In the genomic region with DNA sequence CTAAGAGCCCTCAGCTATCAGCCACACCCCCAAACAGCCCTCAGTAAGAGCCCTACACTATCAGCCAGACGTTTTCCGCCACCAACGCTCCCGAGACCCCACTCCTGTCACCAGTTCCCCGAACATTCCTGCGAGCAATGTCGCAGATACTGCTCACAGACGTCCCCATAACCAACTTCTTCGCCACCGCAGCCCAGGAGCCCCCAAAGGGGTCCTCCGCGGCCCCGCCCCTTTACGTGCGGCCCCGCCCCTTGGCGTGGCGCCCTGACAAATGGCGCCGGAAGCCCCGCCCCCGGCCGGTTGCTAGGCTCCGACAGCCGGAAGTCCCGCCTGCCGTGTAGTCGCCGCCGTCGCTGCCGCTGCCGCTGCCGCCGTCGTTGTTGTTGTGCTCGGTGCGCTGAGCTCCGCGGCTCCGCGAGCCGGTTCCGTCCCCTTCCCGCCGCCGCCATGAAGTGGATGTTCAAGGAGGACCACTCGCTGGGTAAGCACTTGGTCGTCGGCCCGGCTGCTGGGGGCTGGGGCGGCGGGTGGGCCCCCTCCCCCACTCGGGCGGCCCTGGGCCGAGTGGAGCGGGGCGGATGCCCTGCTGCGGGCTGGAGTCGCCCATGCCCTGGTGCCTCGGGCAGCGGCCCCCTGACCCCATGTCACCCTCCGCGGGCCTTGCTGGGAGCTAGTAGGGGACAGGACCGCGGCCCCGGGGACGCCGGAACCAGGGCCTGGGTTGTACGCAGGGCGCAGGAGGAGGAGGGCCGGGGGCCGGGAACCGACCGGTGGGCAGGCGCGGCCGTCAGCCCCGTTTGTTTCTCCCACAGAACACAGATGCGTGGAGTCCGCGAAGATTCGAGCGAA, we compare ENCODE assay signal across 8 cellular contexts.
DNase-seq lines count a peak whose midpoint lies in the region; ATAC-seq and TF ChIP-seq lines count a peak whose summit lies in the region.

A gene with protein sequence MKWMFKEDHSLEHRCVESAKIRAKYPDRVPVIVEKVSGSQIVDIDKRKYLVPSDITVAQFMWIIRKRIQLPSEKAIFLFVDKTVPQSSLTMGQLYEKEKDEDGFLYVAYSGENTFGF (plus strand): TSS at position 340 of the 849 bp plus-strand sequence. CDS start 108 bp downstream, at position 448.

- peak; percentile 51 for TF ChIP-seq POLR2A in GM19193 (IDR thresholded peaks at IDR 0.05; ENCODE audit: extremely low read depth, insufficient read depth, insufficient read length)

- DNase-seq in AG20443 (ENCODE audit: low spot score) (peak; percentile 94), NCI-H524 (lab: John Stamatoyannopoulos, UW) (peak; percentile 59 to 85)
- peak; percentile 92 for DNase-seq in activated CD4-positive, alpha-beta T cell treated with anti-CD3 and anti-CD28 coated beads for 48 hours
- DNase-seq in stimulated activated CD4-positive, alpha-beta T cell treated with anti-CD3 and anti-CD28 coated beads, Interleukin-1b, Interleukin-23, amount 100 ng/mL, for 24 hours (ENCODE audit: low read depth in 4 of 4, low spot score in 1 of 4), result peak; percentile 76 to 90 (median 86)

- ATAC-seq in HG03432 (IDR thresholded peaks at IDR 0.05; ENCODE audit: unreplicated experiment), result peak; percentile 80

- H3K27ac ChIP-seq in cingulate gyrus (ENCODE audit: low read depth, low read length), result peak within 1 kb of the TSS; percentile 78
- peak within 1 kb of the TSS; percentile 79 for H3K27ac ChIP-seq in layer of hippocampus (ENCODE audit: low read depth, low read length)

- no peaks in the 10 kb centered on the region for H3K27me3 ChIP-seq in layer of hippocampus (ENCODE audit: control insufficient read depth, insufficient read depth, low read length)

Comparison
In these comparisons a context has a peak if more than half of its experiments do, and no peak if none do; other contexts are left out.
1. Peak in every context shown above with its lines: DNase-seq, ATAC-seq and H3K27ac ChIP-seq.